In genomic region chr2:223197046-223197445, GRCh38 we compare ENCODE assay signal across 23 cellular contexts.
DNase-seq lines count a peak whose midpoint lies in the region; TF ChIP-seq lines count a peak whose summit lies in the region.
"Had no signal": no experiment of that assay in that cellular context is flagged by ENCODE, and none has a peak within 500 bp of the region (broad histone marks: within the 10 kb centered on the region; RNA-seq: fewer than 3 reads in every experiment).

No MANE protein-coding gene starts in this region.

- H3K4me3 ChIP-seq in SK-N-MC (no peak overlapping the region), fibroblast of pulmonary artery (replicated peaks; ENCODE audit: low read depth, low read length) (no peak overlapping the region), mesodermal cell (ENCODE audit: extremely low read depth, insufficient read depth, low read length, poor library complexity, severe bottlenecking) (no peak overlapping the region), uterus (no peak overlapping the region)
- H3K4me3 ChIP-seq: BLaER1, GM12878, MG63 had no signal

- no peak overlapping the region for H4K91ac ChIP-seq in H9 (ENCODE audit: insufficient read length, low read depth, low read length)

- no peak overlapping the region for H3K27ac Mint-ChIP-seq in H9
- H3K27ac Mint-ChIP-seq: CD4-positive, alpha-beta T cell had no signal

- no peaks in the 10 kb centered on the region for H3K79me2 ChIP-seq in H9 (ENCODE audit: insufficient read depth, low read length)

- H2BK12ac ChIP-seq in H9 (ENCODE audit: insufficient read length, low read depth, low read length), result no peak overlapping the region

- H3T11ph ChIP-seq in H9 (ENCODE audit: low read length), result no peak overlapping the region

- H3K9ac ChIP-seq in SK-N-MC (ENCODE audit: insufficient read length), result no peak overlapping the region
- no peak overlapping the region for H3K9ac ChIP-seq in H9 (ENCODE audit: extremely low read depth, insufficient read length, low read length)
- H3K9ac ChIP-seq: BLaER1 had no signal

- H3K4me2 ChIP-seq in H9 (ENCODE audit: insufficient read depth, insufficient read length, low read length), result no peak overlapping the region
- H3K4me2 ChIP-seq: BLaER1 had no signal

- H3K56ac ChIP-seq in H9 (ENCODE audit: insufficient read length, low read depth, low read length), result no peak overlapping the region

- no peak overlapping the region for H2AFZ ChIP-seq in H9 (ENCODE audit: low read length)

- no peak overlapping the region for H2BK120ac ChIP-seq in H9 (ENCODE audit: low read depth, low read length, poor library complexity, severe bottlenecking)

- no peak for DNase-seq in SK-N-MC (ENCODE audit: low read depth, low spot score)
- DNase-seq in fibroblast of pulmonary artery (ENCODE audit: low read depth), result peak; percentile 3
- peak in 1 of 2 donors; percentile 55 for DNase-seq in uterus
- no peak for DNase-seq in H9
- no peak for DNase-seq in NCI-H2196 treated with DMSO at 0.1 percent for 48 hours (lab: John Stamatoyannopoulos, UW; ENCODE audit: unreplicated experiment)
- DNase-seq in inferior parietal cortex (ENCODE audit: extremely low spot score), result no peak
- DNase-seq: CD4-positive, alpha-beta T cell; COR-L47; DMS79 treated with DMSO at 0.1 percent for 48 hours; Kasumi-1; MG63; NCI-H1048; NCI-H1417 treated with DMSO at 0.1 percent for 48 hours; NCI-H187 treated with DMSO at 0.1 percent for 48 hours; NCI-H2227 treated with DMSO at 0.1 percent for 48 hours; NCI-H510A; NCI-H748 treated with DMSO at 0.1 percent for 48 hours; NK-92 treated with Interleukin-12 subunit alpha and Interleukin-12 subunit beta, amount 100 ng/mL, for 24 hours; SHP77 treated with DMSO at 0.1 percent for 48 hours had no signal

- H4K20me1 ChIP-seq in H9 (ENCODE audit: control insufficient read depth, insufficient read depth, insufficient read length), result no peaks in the 10 kb centered on the region
- H4K20me1 ChIP-seq: BLaER1 had no signal

- TF ChIP-seq CTCF in fibroblast of pulmonary artery (IDR thresholded peaks at IDR 0.05; ENCODE audit: low read length, missing control alignments), result no peak
- no peak for TF ChIP-seq CTCF in uterus (IDR thresholded peaks at IDR 0.05)
- TF ChIP-seq CTCF in H9 (conservative IDR thresholded peaks at IDR 0.05), result no peak

- H4K8ac ChIP-seq in H9 (replicated peaks; ENCODE audit: insufficient read length, low read depth, low read length), result no peak overlapping the region

- no peaks in the 10 kb centered on the region for H3K79me1 ChIP-seq in H9 (ENCODE audit: insufficient read depth, low read depth, low read length, poor library complexity, severe bottlenecking)

- H3K18ac ChIP-seq in H9 (ENCODE audit: insufficient read length, low read depth, low read length), result no peak overlapping the region

- no peak overlapping the region for H4K5ac ChIP-seq in H9 (ENCODE audit: insufficient read length, low read depth, low read length)

- peak overlapping the region; percentile 53; the same call in 1 of the 2 replicates for H3K27ac ChIP-seq in SK-N-MC
- peak overlapping the region; percentile 42 for H3K27ac ChIP-seq in mesodermal cell (ENCODE audit: low read depth, low read length, severe bottlenecking)
- H3K27ac ChIP-seq in uterus, result peak overlapping the region; percentile 42 to 66
- no peak overlapping the region for H3K27ac ChIP-seq in H9 (ENCODE audit: insufficient read length, low read depth, low read length)
- H3K27ac ChIP-seq: BLaER1, RWPE1 had no signal

- intact Hi-C loops in uterus (cut with DNase I; ENCODE audit: low total_unique reads), result no loop called here

- no peak overlapping the region for H3K4ac ChIP-seq in H9 (ENCODE audit: low read depth, low read length)

- H3K9me3 Mint-ChIP-seq in H9, result peaks cover 36 to 44% of the 10 kb centered on the region in 2 experiments

- H3K36me3 Mint-ChIP-seq in H9 (ENCODE audit: insufficient read depth in 1 of 3, low read depth in 3 of 3), result peaks cover 20 to 35% (median 22%) of the 10 kb centered on the region in 3 experiments

- H3K4me3 Mint-ChIP-seq in H9, result no peak overlapping the region
- H3K4me3 Mint-ChIP-seq: CD4-positive, alpha-beta T cell had no signal

- H2AK5ac ChIP-seq in H9 (ENCODE audit: insufficient read length, low read length), result no peak overlapping the region

- H3K27me3 ChIP-seq in uterus (no peaks in the 10 kb centered on the region), H9 (ENCODE audit: insufficient read depth, low read length) (no peaks in the 10 kb centered on the region)
- H3K27me3 ChIP-seq: BLaER1, MG63 had no signal

- no peak for TF ChIP-seq POLR2A in uterus (IDR thresholded peaks at IDR 0.05)

- no peak overlapping the region for H2BK20ac ChIP-seq in H9 (ENCODE audit: low read depth, low read length, poor library complexity, severe bottlenecking)

- H3K9me3 ChIP-seq in SK-N-MC (ENCODE audit: low read depth, low read length) (no peaks in the 10 kb centered on the region), mesodermal cell (ENCODE audit: control insufficient read depth, low read length) (no peaks in the 10 kb centered on the region), uterus (no peaks in the 10 kb centered on the region), H9 (ENCODE audit: control insufficient read depth, low read depth, low read length) (no peaks in the 10 kb centered on the region)
- H3K9me3 ChIP-seq: BLaER1, MG63 had no signal

- H3K4me1 ChIP-seq in mesodermal cell (ENCODE audit: control insufficient read depth, insufficient read depth, low read length, poor library complexity, severe bottlenecking) (peaks cover 14% of the 10 kb centered on the region), uterus (no peaks in the 10 kb centered on the region), H9 (ENCODE audit: insufficient read depth, low read length) (no peaks in the 10 kb centered on the region)
- H3K4me1 ChIP-seq: BLaER1 had no signal

- no peaks in the 10 kb centered on the region for H3K36me3 ChIP-seq in SK-N-MC (ENCODE audit: insufficient read depth, low read length)
- no peaks in the 10 kb centered on the region for H3K36me3 ChIP-seq in mesodermal cell (ENCODE audit: control insufficient read depth, insufficient read depth, low read length)
- H3K36me3 ChIP-seq in uterus, result no peaks in the 10 kb centered on the region
- H3K36me3 ChIP-seq: BLaER1, MG63 had no signal

- no peaks in the 10 kb centered on the region for H3K23me2 ChIP-seq in H9 (ENCODE audit: insufficient read length, low read depth, low read length, poor library complexity, severe bottlenecking)

- peaks cover 4% of the 10 kb centered on the region; the same call in 1 of the 2 replicates for H3K27me3 Mint-ChIP-seq in H9 (ENCODE audit: low read depth)
- H3K27me3 Mint-ChIP-seq: CD4-positive, alpha-beta T cell had no signal

- H2BK5ac ChIP-seq in H9 (ENCODE audit: insufficient read length, low read length), result no peak overlapping the region

- no peak overlapping the region for H3K14ac ChIP-seq in H9 (ENCODE audit: insufficient read depth, low read length)

- no peak overlapping the region for H3K23ac ChIP-seq in H9 (ENCODE audit: insufficient read length, low read depth, low read length)

- peaks cover 0 to 12% of the 10 kb centered on the region in 2 experiments; a peak in 2 of 4 replicates for H3K4me1 Mint-ChIP-seq in H9

- WGBS in mesodermal cell (ENCODE audit: insufficient coverage in 2 of 2), 2 experiments, result 82 to 84% methylated on average over 2 of the region's 2 CpGs
- no CpG with 5 or more reads among the region's 2 CpGs for WGBS in H9 (ENCODE audit: extremely low coverage, insufficient read length, low lambda C conversion rate)

- no peak overlapping the region for H2BK15ac ChIP-seq in H9 (ENCODE audit: low read depth, low read length)
